15 cellular contexts compared by ENCODE assay signal in the genomic region with DNA sequence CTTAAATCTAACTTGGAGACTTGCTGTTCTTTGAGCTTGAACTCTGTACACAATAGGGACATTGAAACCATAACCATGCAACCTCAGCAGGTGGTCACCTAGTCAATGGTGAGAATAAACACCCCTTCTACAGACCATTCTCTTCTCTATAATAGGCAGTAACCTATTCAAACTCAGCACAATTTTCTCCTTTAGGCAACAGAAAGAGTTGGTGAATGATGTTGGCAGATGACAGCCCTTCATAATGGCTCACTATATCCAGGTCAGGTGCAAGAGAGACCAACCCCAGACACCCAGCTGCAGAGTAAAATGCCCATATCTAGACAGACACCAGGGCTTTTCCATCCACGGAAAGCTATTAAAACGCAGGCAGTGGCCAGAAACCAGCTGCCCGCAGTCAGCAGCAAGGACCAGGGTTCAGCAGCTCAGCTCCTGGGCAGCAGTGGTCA.
DNase-seq lines count a peak whose midpoint lies in the region; ATAC-seq, FAIRE-seq and TF ChIP-seq lines count a peak whose summit lies in the region.
"Had no signal": no experiment of that assay in that cellular context is flagged by ENCODE, and none has a peak within 500 bp of the region (broad histone marks: within the 10 kb centered on the region; RNA-seq: fewer than 3 reads in every experiment).

No MANE protein-coding gene starts in this region.

- no peaks in the 10 kb centered on the region for H3K9me3 Mint-ChIP-seq in activated CD4-positive, alpha-beta T cell treated with anti-CD3 and anti-CD28 coated beads, Interleukin-2, amount 10 ng/mL, durations not matched to agents 7 days and 5 days
- no peaks in the 10 kb centered on the region for H3K9me3 Mint-ChIP-seq in T-cell

- peak overlapping the region; percentile 36 for H3K27ac Mint-ChIP-seq in activated CD4-positive, alpha-beta T cell treated with anti-CD3 and anti-CD28 coated beads, Interleukin-2, amount 10 ng/mL, durations not matched to agents 7 days and 5 days
- peak overlapping the region; percentile 66 to 90 for H3K27ac Mint-ChIP-seq in T-cell

- no peak overlapping the region for H3K4me3 Mint-ChIP-seq in activated CD4-positive, alpha-beta T cell treated with anti-CD3 and anti-CD28 coated beads, Interleukin-2, amount 10 ng/mL, durations not matched to agents 7 days and 5 days
- no peak overlapping the region for H3K4me3 Mint-ChIP-seq in T-cell

- TF ChIP-seq POLR2A in GM12892 (IDR thresholded peaks at IDR 0.05; ENCODE audit: low read depth, low read length) = no peak

- FAIRE-seq in GM12892 (lab: Jason Lieb, UNC) = no peak
- FAIRE-seq: D721Med, urothelium cell line had no signal

- CTCF ChIA-PET in activated CD4-positive, alpha-beta T cell treated with anti-CD3 and anti-CD28 coated beads, Interleukin-2, amount 10 ng/mL, durations not matched to agents 7 days and 5 days (lab: Charles Lee) = interaction anchor here (0.9 to 1.3 kb wide), 3 partner anchors 9 to 214 kb away, joined by 3 to 4 read pairs (median 3); no protein-coding TSS in a partner anchor
- CTCF ChIA-PET in T-cell (lab: Charles Lee) = no interaction called here

- DNase-seq in activated CD4-positive, alpha-beta T cell treated with anti-CD3 and anti-CD28 coated beads, Interleukin-2, amount 10 ng/mL, durations not matched to agents 7 days and 5 days = no peak
- DNase-seq in activated CD4-positive, alpha-beta T cell treated with anti-CD3 and anti-CD28 coated beads, Interleukin-2, amount 50 U/mL, for 4 hours = no peak
- DNase-seq in NCI-H128 (lab: John Stamatoyannopoulos, UW; ENCODE audit: unreplicated experiment) (peak; percentile 15), T-cell (no peak), pons (ENCODE audit: low spot score) (peak; percentile 84), GM12892 (ENCODE audit: insufficient read length) (no peak), foreskin melanocyte (no peak), H4 (ENCODE audit: low spot score) (no peak)
- DNase-seq: activated naive CD4-positive, alpha-beta T cell treated with Interleukin-2 at 50 U/mL for 16 hours; IMR-90; mesenchymal stem cell; stimulated activated CD4-positive, alpha-beta T cell treated with anti-CD3 and anti-CD28 coated beads, Interleukin-4, amount 100 ng/mL, for 24 hours had no signal

- no peak for ATAC-seq in T-cell (replicated peaks in 1 of 4)
- ATAC-seq: gastroesophageal sphincter had no signal

- peaks cover 55% of the 10 kb centered on the region for H3K4me1 Mint-ChIP-seq in activated CD4-positive, alpha-beta T cell treated with anti-CD3 and anti-CD28 coated beads, Interleukin-2, amount 10 ng/mL, durations not matched to agents 7 days and 5 days
- H3K4me1 Mint-ChIP-seq in T-cell = peaks cover 76 to 84% (median 79%) of the 10 kb centered on the region in 3 donors

- peaks cover 85% of the 10 kb centered on the region for H3K36me3 Mint-ChIP-seq in activated CD4-positive, alpha-beta T cell treated with anti-CD3 and anti-CD28 coated beads, Interleukin-2, amount 10 ng/mL, durations not matched to agents 7 days and 5 days (ENCODE audit: low read depth)
- H3K36me3 Mint-ChIP-seq in T-cell = peaks cover 61% of the 10 kb centered on the region

- H3K27me3 Mint-ChIP-seq in activated CD4-positive, alpha-beta T cell treated with anti-CD3 and anti-CD28 coated beads, Interleukin-2, amount 10 ng/mL, durations not matched to agents 7 days and 5 days = no peaks in the 10 kb centered on the region
- no peaks in the 10 kb centered on the region for H3K27me3 Mint-ChIP-seq in T-cell

- POLR2A ChIA-PET in activated CD4-positive, alpha-beta T cell treated with anti-CD3 and anti-CD28 coated beads, Interleukin-2, amount 10 ng/mL, durations not matched to agents 7 days and 5 days (lab: Charles Lee) = no interaction called here
- POLR2A ChIA-PET in T-cell (lab: Charles Lee) = interaction anchor here (0.6 kb wide), 2 partner anchors 16 to 32 kb away, joined by 3 read pairs; no protein-coding TSS in a partner anchor

Comparison
In these comparisons a context has a peak if more than half of its experiments do, and no peak if none do; other contexts are left out.
1. DNase-seq: peak in NCI-H128 (single experiment) and pons (single experiment); none in activated CD4-positive, alpha-beta T cell treated with anti-CD3 and anti-CD28 coated beads, Interleukin-2, amount 10 ng/mL, durations not matched to agents 7 days and 5 days (single experiment), activated CD4-positive, alpha-beta T cell treated with anti-CD3 and anti-CD28 coated beads, Interleukin-2, amount 50 U/mL, for 4 hours (0 of 2), T-cell (0 of 34), GM12892 (single experiment), foreskin melanocyte (single experiment) and H4 (single experiment).